In the genomic region with DNA sequence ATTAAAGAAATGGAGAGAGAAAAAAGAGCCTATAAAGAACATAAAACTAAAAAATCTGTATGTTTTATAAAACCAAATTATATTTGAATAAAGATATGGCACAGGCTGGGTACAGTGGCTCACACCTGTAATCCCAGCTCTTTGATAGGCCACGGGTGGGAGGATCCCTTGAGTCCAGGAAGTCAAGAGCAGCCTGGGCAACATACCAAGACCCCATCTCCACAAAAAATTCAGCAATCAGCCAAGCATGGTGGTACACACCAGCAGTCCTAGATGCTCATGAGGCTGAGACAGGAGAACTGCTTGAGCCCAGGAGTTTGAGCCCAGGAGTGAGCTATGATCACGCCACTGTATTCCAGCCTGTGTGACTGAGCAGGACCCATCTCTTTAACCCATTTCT, we compare ENCODE assay signal across 1 cellular context.
TF ChIP-seq lines count a peak whose summit lies in the region.

No MANE protein-coding gene starts in this region.

TF ChIP-seq in A549, 52 proteins besides CTCF, POLR2A, EP300 and RAD21 (continued from another document):
- no peak for TF ChIP-seq USF2 (IDR thresholded peaks at IDR 0.05)
- TF ChIP-seq, protein P1, sequence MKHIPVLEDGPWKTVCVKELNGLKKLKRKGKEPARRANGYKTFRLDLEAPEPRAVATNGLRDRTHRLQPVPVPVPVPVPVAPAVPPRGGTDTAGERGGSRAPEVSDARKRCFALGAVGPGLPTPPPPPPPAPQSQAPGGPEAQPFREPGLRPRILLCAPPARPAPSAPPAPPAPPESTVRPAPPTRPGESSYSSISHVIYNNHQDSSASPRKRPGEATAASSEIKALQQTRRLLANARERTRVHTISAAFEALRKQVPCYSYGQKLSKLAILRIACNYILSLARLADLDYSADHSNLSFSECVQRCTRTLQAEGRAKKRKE (CRISPR knock-in tag; IDR thresholded peaks at IDR 0.05; ENCODE audit: low read depth) = no peak
- TF ChIP-seq, protein P2, sequence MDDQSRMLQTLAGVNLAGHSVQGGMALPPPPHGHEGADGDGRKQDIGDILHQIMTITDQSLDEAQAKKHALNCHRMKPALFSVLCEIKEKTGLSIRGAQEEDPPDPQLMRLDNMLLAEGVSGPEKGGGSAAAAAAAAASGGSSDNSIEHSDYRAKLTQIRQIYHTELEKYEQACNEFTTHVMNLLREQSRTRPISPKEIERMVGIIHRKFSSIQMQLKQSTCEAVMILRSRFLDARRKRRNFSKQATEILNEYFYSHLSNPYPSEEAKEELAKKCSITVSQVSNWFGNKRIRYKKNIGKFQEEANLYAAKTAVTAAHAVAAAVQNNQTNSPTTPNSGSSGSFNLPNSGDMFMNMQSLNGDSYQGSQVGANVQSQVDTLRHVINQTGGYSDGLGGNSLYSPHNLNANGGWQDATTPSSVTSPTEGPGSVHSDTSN (IDR thresholded peaks at IDR 0.05) = no peak
- TF ChIP-seq E2F6 (IDR thresholded peaks at IDR 0.05; ENCODE audit: borderline replicate concordance, low read depth) = no peak
- no peak for TF ChIP-seq BCL3 (IDR thresholded peaks at IDR 0.05)
- no peak for TF ChIP-seq ZNF302 (CRISPR knock-in tag; IDR thresholded peaks at IDR 0.05)
